8 cellular contexts compared by ENCODE assay signal in genomic region chr4:112234952-112235609, GRCh38. TPM values are rescaled to one million over a fixed set of nuclear protein-coding genes. Genes with fewer than 3 reads are reported as not detected.
A peak's percentile ranks its signal among the peaks of the same experiment; 100 is the strongest.
DNase-seq lines count a peak whose midpoint lies in the region; ATAC-seq and TF ChIP-seq lines count a peak whose summit lies in the region.

No MANE protein-coding gene starts in this region.

- BruUV-seq in A673 (replicated peaks; lab: Mats Ljungman, UMichigan) = no TSS peak

- H3K36me3 Mint-ChIP-seq in endothelial cell (ENCODE audit: low read depth, unreplicated experiment) = peaks cover 5% of the 10 kb centered on the region

- peak; percentile 80 for DNase-seq in A673 (ENCODE audit: low spot score)
- peak; percentile 80 for DNase-seq in GM03348 (ENCODE audit: low spot score)
- peak; percentile 7 for DNase-seq in NCI-H2171 (lab: John Stamatoyannopoulos, UW)
- peak; percentile 54 to 73 for DNase-seq in activated CD4-positive, alpha-beta T cell treated with anti-CD3 and anti-CD28 coated beads for 4 hours
- peak; percentile 57 for DNase-seq in endothelial cell (ENCODE audit: low spot score)
- DNase-seq in myocyte (ENCODE audit: low read depth) = peak; percentile 87
- peak; percentile 76 for DNase-seq in transverse colon

- H3K4me1 ChIP-seq in A673 (ENCODE audit: insufficient read depth, low read length, poor library complexity, severe bottlenecking) (peaks cover 11% of the 10 kb centered on the region), transverse colon (peaks cover 0 to 32% (median 18%) of the 10 kb centered on the region in 4 donors)

- no peaks in the 10 kb centered on the region for H3K9me3 Mint-ChIP-seq in endothelial cell (ENCODE audit: unreplicated experiment)

- POLR2A ChIA-PET in A673 (lab: Charles Lee; ENCODE audit: low non-redundant PET) = no interaction called here

- no peak overlapping the region for H3K27ac Mint-ChIP-seq in endothelial cell (ENCODE audit: unreplicated experiment)

- H3K4me3 Mint-ChIP-seq in endothelial cell (ENCODE audit: unreplicated experiment) = no peak overlapping the region

- CTCF ChIA-PET in A673 (lab: Charles Lee) = interaction anchor here (2.0 kb wide), 1 partner anchor 135 kb away, joined by 5 read pairs; no protein-coding TSS in a partner anchor

- H3K27ac ChIP-seq in A673 (ENCODE audit: low read depth, low read length, poor library complexity, severe bottlenecking) = no peak overlapping the region
- no peak overlapping the region for H3K27ac ChIP-seq in transverse colon

- peaks cover 8% of the 10 kb centered on the region for H3K27me3 Mint-ChIP-seq in endothelial cell (ENCODE audit: unreplicated experiment)

- peak; percentile 88 for TF ChIP-seq CTCF in A673 (conservative IDR thresholded peaks at IDR 0.05; ENCODE audit: low read depth, low read length)
- peak; percentile 60 for TF ChIP-seq CTCF in endothelial cell (IDR thresholded peaks at IDR 0.05; ENCODE audit: unreplicated experiment)
- TF ChIP-seq CTCF in transverse colon (IDR thresholded peaks at IDR 0.05) = peak; percentile 69 to 82 (median 74)

- no peak for ATAC-seq in HG02588 (IDR thresholded peaks at IDR 0.05; ENCODE audit: unreplicated experiment)

- H3K36me3 ChIP-seq in A673 (ENCODE audit: insufficient read depth, low read length, poor library complexity, severe bottlenecking) = no peaks in the 10 kb centered on the region
- H3K36me3 ChIP-seq in transverse colon = no peaks in the 10 kb centered on the region

- H3K9me3 ChIP-seq in A673 (ENCODE audit: low read depth, low read length, poor library complexity, severe bottlenecking) = no peaks in the 10 kb centered on the region
- H3K9me3 ChIP-seq in transverse colon = no peaks in the 10 kb centered on the region

- H3K4me1 Mint-ChIP-seq in endothelial cell (ENCODE audit: unreplicated experiment) = peaks cover 21% of the 10 kb centered on the region

- in situ Hi-C loops in transverse colon (cut with MboI; ENCODE audit: low pct_ligation_motif_present in 1 of 4, low pct_unique_long_range_greater_than_20kb in 1 of 4, low sequenced_read_pairs in 3 of 4) = loop anchor here in 3 of 4 donors (5.0 to 25.0 kb wide), 5 partner anchors 50 to 402 kb away; partner anchors contain the start of genes LARP7 (in 1 of the 3), TIFA (in 1 of the 3) and ZGRF1 (in 1 of the 3)

- TF ChIP-seq POLR2A in transverse colon (IDR thresholded peaks at IDR 0.05) = no peak

- TF ChIP-seq EP300 in transverse colon (IDR thresholded peaks at IDR 0.05; ENCODE audit: low read depth) = no peak

- H3K4me3 ChIP-seq in A673 (ENCODE audit: low read depth, low read length, poor library complexity, severe bottlenecking) (no peak overlapping the region), transverse colon (no peak overlapping the region)

- 53 to 54% methylated on average over 3 of the region's 3 CpGs for WGBS in transverse colon (ENCODE audit: low coverage in 1 of 2), 2 donors

- intact Hi-C loops in A673 (cut with micrococcal nuclease; ENCODE audit: unreplicated experiment) (loop anchor here (2.0 to 10.0 kb wide), 3 partner anchors 52 to 530 kb away; partner anchors contain the start of gene TIFA), transverse colon (cut with DNase I; ENCODE audit: low total_unique reads) (loop anchor here (2.0 kb wide), 1 partner anchor 134 kb away; no protein-coding TSS in a partner anchor)

- H3K27me3 ChIP-seq in A673 (replicated peaks; ENCODE audit: insufficient read depth, low read depth, low read length, poor library complexity) = no peaks in the 10 kb centered on the region
- no peaks in the 10 kb centered on the region for H3K27me3 ChIP-seq in transverse colon

RNA-seq across cellular contexts. Expression of gene AP1AR, which starts 3.5 kb away (rescaled TPM):
- total RNA-seq in A673 (2021) = 24.9 and 30.0 TPM in 2 replicates
- 15.7 TPM for total RNA-seq in endothelial cell (ENCODE audit: unreplicated experiment)
- 21.7 and 22.4 TPM in 2 replicates for total RNA-seq in myocyte
- 5.0 TPM for polyA plus RNA-seq in myocyte (2012)
- 10 to 100 TPM in 3 of 4 donors, 1 to 10 TPM in 1; 9.8 to 41.8 (median 38.7) TPM for total RNA-seq in transverse colon

RNA-seq across cellular contexts. Expression of gene TIFA, which starts 50.6 kb away (rescaled TPM):
- total RNA-seq in A673 (2021) (9.1 and 11.4 TPM in 2 replicates), endothelial cell (ENCODE audit: unreplicated experiment) (15.4 TPM), myocyte (10.8 and 11.6 TPM in 2 replicates), transverse colon (1 to 10 TPM in 2 of 4 donors, under 1 TPM in 2; 0.37 to 5.9 (median 1.0) TPM)
- polyA plus RNA-seq in myocyte (2012) = 4.8 TPM

Comparison
In these comparisons a context has a peak if more than half of its experiments do, and no peak if none do; other contexts are left out.
1. DNase-seq: peak in every context shown above with its lines; median percentile 87 in myocyte; 80 in A673; 80 in GM03348; 76 in transverse colon; 64 in activated CD4-positive, alpha-beta T cell treated with anti-CD3 and anti-CD28 coated beads for 4 hours; 57 in endothelial cell; 7 in NCI-H2171.